10 cellular contexts compared by ENCODE assay signal in the genomic region with DNA sequence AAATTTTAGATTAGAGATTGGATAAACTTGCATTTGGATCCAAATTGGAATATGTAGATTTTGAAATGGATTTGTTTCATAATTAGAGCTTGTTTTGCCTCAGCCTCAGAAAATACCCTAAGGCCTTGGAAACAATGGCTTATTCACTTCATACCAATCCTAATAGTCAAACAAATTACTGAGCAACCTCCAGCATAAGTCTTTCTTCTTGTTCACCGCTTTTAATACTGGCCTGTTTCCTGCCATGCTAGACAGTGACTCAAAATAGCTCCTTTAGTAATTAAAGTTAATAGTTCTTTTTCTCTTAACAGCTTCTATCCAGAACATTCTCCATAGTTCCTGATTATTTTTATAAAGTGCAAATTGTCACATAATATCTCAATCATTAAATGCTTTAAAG.
DNase-seq lines count a peak whose midpoint lies in the region; ATAC-seq and TF ChIP-seq lines count a peak whose summit lies in the region.
"Had no signal": no experiment of that assay in that cellular context is flagged by ENCODE, and none has a peak within 500 bp of the region (broad histone marks: within the 10 kb centered on the region; RNA-seq: fewer than 3 reads in every experiment).

No MANE protein-coding gene starts in this region.

- TF ChIP-seq CTCF in RWPE1 (conservative IDR thresholded peaks at IDR 0.05; ENCODE audit: low read depth), result no peak

- POLR2A ChIA-PET in RWPE1 (lab: Yijun Ruan, JAX; ENCODE audit: low non-redundant PET), result no interaction called here
- POLR2A ChIA-PET in naive thymus-derived CD4-positive, alpha-beta T cell (lab: Charles Lee), result no interaction called here

- peaks cover 0 to 6% (median 0%) of the 10 kb centered on the region in 11 donors for H3K9me3 Mint-ChIP-seq in naive thymus-derived CD4-positive, alpha-beta T cell
- H3K9me3 Mint-ChIP-seq: nephron had no signal

- H3K27me3 ChIP-seq in naive thymus-derived CD4-positive, alpha-beta T cell (ENCODE audit: control insufficient read depth in 2 of 2, insufficient read depth in 2 of 2, low read length in 2 of 2), result no peaks in the 10 kb centered on the region

- no peaks in the 10 kb centered on the region for H3K9me3 ChIP-seq in naive thymus-derived CD4-positive, alpha-beta T cell (ENCODE audit: control insufficient read depth in 2 of 3, low read length in 3 of 3)

- H3K4me1 Mint-ChIP-seq in naive thymus-derived CD4-positive, alpha-beta T cell, result peaks cover 0 to 5% (median 0%) of the 10 kb centered on the region in 7 donors

- no peaks in the 10 kb centered on the region for H3K27me3 Mint-ChIP-seq in naive thymus-derived CD4-positive, alpha-beta T cell

- DNase-seq in GM03348 (ENCODE audit: low spot score), result peak; percentile 81
- peak; percentile 83 for DNase-seq in RWPE1 (ENCODE audit: low spot score)
- DNase-seq in fibroblast of peridontal ligament (ENCODE audit: extremely low read depth), result peak; percentile 19
- peak; percentile 89 for DNase-seq in pons (ENCODE audit: low spot score)
- DNase-seq in HUDEP-2 (lab: John Stamatoyannopoulos, UW; ENCODE audit: unreplicated experiment in 76 of 76), result no peak
- no peak for DNase-seq in naive thymus-derived CD4-positive, alpha-beta T cell
- DNase-seq in SK-N-DZ (ENCODE audit: low spot score), result no peak
- DNase-seq: stimulated activated naive CD4-positive, alpha-beta T cell had no signal

- no peaks in the 10 kb centered on the region for H3K36me3 ChIP-seq in naive thymus-derived CD4-positive, alpha-beta T cell (ENCODE audit: control insufficient read depth in 2 of 3, insufficient read depth in 3 of 3, low read length in 3 of 3)

- no peak for ATAC-seq in naive thymus-derived CD4-positive, alpha-beta T cell
- no peak for ATAC-seq in GM18498 (IDR thresholded peaks at IDR 0.05; ENCODE audit: unreplicated experiment)

- H3K36me3 Mint-ChIP-seq in naive thymus-derived CD4-positive, alpha-beta T cell, result no peaks in the 10 kb centered on the region

- CTCF ChIA-PET in RWPE1 (lab: Yijun Ruan, JAX), result no interaction called here
- CTCF ChIA-PET in naive thymus-derived CD4-positive, alpha-beta T cell (lab: Charles Lee), result no interaction called here

- no peak overlapping the region for H3K4me3 Mint-ChIP-seq in naive thymus-derived CD4-positive, alpha-beta T cell
- H3K4me3 Mint-ChIP-seq: nephron had no signal

- no peak overlapping the region for H3K27ac ChIP-seq in RWPE1
- no peak overlapping the region for H3K27ac ChIP-seq in naive thymus-derived CD4-positive, alpha-beta T cell (ENCODE audit: low read depth, low read length)

- H3K4me3 ChIP-seq in naive thymus-derived CD4-positive, alpha-beta T cell (ENCODE audit: low read length), result no peak overlapping the region

- no peak overlapping the region for H3K27ac Mint-ChIP-seq in naive thymus-derived CD4-positive, alpha-beta T cell

- intact Hi-C loops in naive thymus-derived CD4-positive, alpha-beta T cell (cut with micrococcal nuclease), result no loop called here

- H3K4me1 ChIP-seq in naive thymus-derived CD4-positive, alpha-beta T cell (ENCODE audit: control insufficient read depth in 2 of 2, insufficient read depth in 2 of 2, low read length in 2 of 2), result no peaks in the 10 kb centered on the region

Comparison
In these comparisons a context has a peak if more than half of its experiments do, and no peak if none do; other contexts are left out.
1. DNase-seq: peak in GM03348 (single experiment), RWPE1 (single experiment), fibroblast of peridontal ligament (single experiment) and pons (single experiment); none in HUDEP-2 (0 of 76), naive thymus-derived CD4-positive, alpha-beta T cell (0 of 9) and SK-N-DZ (single experiment).